In the genomic region with DNA sequence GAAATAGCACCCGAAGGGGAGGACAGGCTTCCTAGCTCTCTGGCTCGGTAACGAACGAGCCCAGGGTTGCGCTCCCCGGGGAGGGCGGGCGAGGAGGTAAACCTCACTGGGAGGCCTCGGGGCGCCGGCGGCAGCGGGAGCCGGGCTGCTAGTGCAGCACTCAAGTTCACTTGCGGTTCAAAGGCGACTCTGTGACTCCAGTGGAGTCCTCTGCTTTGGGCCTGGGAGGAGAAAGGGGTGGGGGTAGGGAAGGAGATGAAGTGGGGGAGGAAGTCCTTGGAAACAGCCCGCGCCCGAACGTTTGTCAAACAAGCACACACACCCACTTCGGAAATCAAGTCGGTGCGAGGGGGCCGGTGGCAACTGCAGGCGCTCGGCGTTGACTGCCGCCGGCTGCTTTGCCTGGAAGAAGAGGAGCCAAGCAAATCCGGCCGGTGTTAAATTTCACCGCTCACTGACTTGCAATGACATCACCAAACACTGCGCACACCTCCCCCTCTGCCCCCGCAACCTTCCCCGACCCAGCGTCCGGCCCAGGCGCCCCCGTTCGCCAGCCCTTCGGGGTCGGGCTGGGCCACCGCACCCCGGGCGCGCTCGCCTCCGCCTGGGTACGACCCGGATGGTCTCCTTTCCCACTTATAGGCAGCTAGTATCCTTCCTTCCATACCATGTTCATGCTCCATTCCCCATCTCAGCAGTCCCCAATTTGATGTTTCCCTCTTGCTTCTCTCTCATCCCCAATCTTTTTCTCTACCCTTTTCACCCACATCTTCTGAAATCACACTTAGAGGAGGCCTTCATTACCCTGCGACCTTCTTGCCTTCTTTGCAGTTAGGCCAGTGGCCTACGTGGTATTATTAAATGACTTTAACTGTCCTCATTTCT, we compare ENCODE assay signal across 8 cellular contexts. TPM values are rescaled to one million over a fixed set of nuclear protein-coding genes. Genes with fewer than 3 reads are reported as not detected.
DNase-seq lines count a peak whose midpoint lies in the region; ATAC-seq and TF ChIP-seq lines count a peak whose summit lies in the region.

Gene COL24A1, minus strand, starts transcription at position 202 of the 885 bp plus-strand sequence. CDS start 376 bp downstream, outside the sequence.

- intact Hi-C loops in IMR-90 (cut with micrococcal nuclease) (loop anchor here (5.0 kb wide), 1 partner anchor 450 kb away; the partner anchor contains the start of gene ZNHIT6), psoas muscle (cut with DNase I) (loop anchor here in 1 of 2 donors (10.0 kb wide), 2 partner anchors 88 to 198 kb away; no protein-coding TSS in a partner anchor)

- H3K27ac ChIP-seq in IMR-90 (ENCODE audit: insufficient read depth, low read length) (peak within 1 kb of the TSS; percentile 83), psoas muscle (peak within 1 kb of the TSS; percentile 81)
- H3K27ac ChIP-seq in effector memory CD4-positive, alpha-beta T cell (ENCODE audit: insufficient read depth, low read length, poor library complexity, severe bottlenecking), result no peak within 1 kb of the TSS

- no peak for TF ChIP-seq RAD21 in IMR-90 (IDR thresholded peaks at IDR 0.05; ENCODE audit: low read length)

- dilution Hi-C loops in IMR-90 (cut with HindIII; ENCODE audit: low sequenced_read_pairs, unreplicated experiment), result no loop called here

- no peaks in the 10 kb centered on the region for H3K9me3 Mint-ChIP-seq in activated naive CD8-positive, alpha-beta T cell treated with anti-CD3 and anti-CD28 coated beads, Interleukin-2, amount 10 ng/mL, durations not matched to agents 7 days and 5 days
- H3K9me3 Mint-ChIP-seq in activated CD4-positive, alpha-beta memory T cell treated with anti-CD3 and anti-CD28 coated beads, Interleukin-2, amount 10 ng/mL, durations not matched to agents 7 days and 5 days, result no peaks in the 10 kb centered on the region

- H3K79me1 ChIP-seq in IMR-90 (ENCODE audit: low read depth in 1 of 2, low read length in 2 of 2), result peaks cover 0 to 4% of the 10 kb centered on the region in 2 experiments; a peak in 1 of 4 replicates

- H4K5ac ChIP-seq in IMR-90 (ENCODE audit: low read depth, low read length), result peak within 1 kb of the TSS; percentile 63

- peak within 1 kb of the TSS; percentile 93 for H2BK120ac ChIP-seq in IMR-90 (ENCODE audit: low read depth, low read length)

- H3K4ac ChIP-seq in IMR-90 (ENCODE audit: low read depth, low read length), result peak within 1 kb of the TSS; percentile 92

- POLR2A ChIA-PET in IMR-90 (lab: Charles Lee; ENCODE audit: unreplicated experiment), result interaction anchor here (1.2 kb wide), 1 partner anchor 12 kb away, joined by 5 read pairs; no protein-coding TSS in a partner anchor
- POLR2A ChIA-PET in activated naive CD8-positive, alpha-beta T cell treated with anti-CD3 and anti-CD28 coated beads, Interleukin-2, amount 10 ng/mL, durations not matched to agents 7 days and 5 days (lab: Charles Lee), result no interaction called here
- POLR2A ChIA-PET in activated CD4-positive, alpha-beta memory T cell treated with anti-CD3 and anti-CD28 coated beads, Interleukin-2, amount 10 ng/mL, durations not matched to agents 7 days and 5 days (lab: Charles Lee), result no interaction called here

- BruUV-seq in IMR-90 (replicated peaks; lab: Mats Ljungman, UMichigan), result no TSS peak

- H3K9ac ChIP-seq in IMR-90 (ENCODE audit: low read depth, low read length), result peak within 1 kb of the TSS; percentile 70

- H4K91ac ChIP-seq in IMR-90 (ENCODE audit: insufficient read depth, low read depth, low read length), result peak within 1 kb of the TSS; percentile 51

- H3K23ac ChIP-seq in IMR-90 (ENCODE audit: low read depth, low read length), result peak within 1 kb of the TSS; percentile 77

- TF ChIP-seq POLR2A in IMR-90 (IDR thresholded peaks at IDR 0.05; ENCODE audit: low read depth, low read length), result no peak

- peak within 1 kb of the TSS; percentile 84 for H3K4me2 ChIP-seq in IMR-90 (ENCODE audit: low read depth, low read length)

- H3K14ac ChIP-seq in IMR-90 (replicated peaks; ENCODE audit: low read depth, low read length), result peak within 1 kb of the TSS; percentile 52

- peak within 1 kb of the TSS; percentile 88 for H3K56ac ChIP-seq in IMR-90 (ENCODE audit: extremely low read depth, insufficient read depth, low read length)

- peak within 1 kb of the TSS; percentile 94 for H2AK5ac ChIP-seq in IMR-90 (ENCODE audit: low read depth, low read length)

- H2BK15ac ChIP-seq in IMR-90 (ENCODE audit: low read depth, low read length), result peak within 1 kb of the TSS; percentile 90

- peaks cover 6% of the 10 kb centered on the region for H3K4me1 Mint-ChIP-seq in activated naive CD8-positive, alpha-beta T cell treated with anti-CD3 and anti-CD28 coated beads, Interleukin-2, amount 10 ng/mL, durations not matched to agents 7 days and 5 days
- H3K4me1 Mint-ChIP-seq in activated CD4-positive, alpha-beta memory T cell treated with anti-CD3 and anti-CD28 coated beads, Interleukin-2, amount 10 ng/mL, durations not matched to agents 7 days and 5 days, result peaks cover 6% of the 10 kb centered on the region

- ATAC-seq in IMR-90 (ENCODE audit: low read depth), result peak; percentile 70
- peak; percentile 65 for ATAC-seq in activated naive CD8-positive, alpha-beta T cell treated with anti-CD3 and anti-CD28 coated beads, Interleukin-2, amount 10 ng/mL, durations not matched to agents 7 days and 5 days (ENCODE audit: low read depth)
- ATAC-seq in psoas muscle, result peak; percentile 76 to 89 (median 85)

- H3K27me3 ChIP-seq in IMR-90 (ENCODE audit: control insufficient read depth, insufficient read depth, low read length) (no peaks in the 10 kb centered on the region), psoas muscle (ENCODE audit: insufficient read depth in 3 of 3, low read length in 2 of 3) (no peaks in the 10 kb centered on the region)
- peaks cover 3% of the 10 kb centered on the region for H3K27me3 ChIP-seq in effector memory CD4-positive, alpha-beta T cell (replicated peaks; ENCODE audit: control insufficient read depth, insufficient read depth, low read length, poor library complexity, severe bottlenecking)

- WGBS in IMR-90 (ENCODE audit: extremely low coverage in 2 of 2, insufficient read length in 1 of 2), 2 experiments, result 15% methylated on average over 31 of the region's 52 CpGs; no CpG with 5 or more reads in 1 of the 2 experiments
- WGBS in psoas muscle, 3 donors, result 9% methylated on average over 50 to 52 of the region's 52 CpGs

- H3K27ac Mint-ChIP-seq in activated naive CD8-positive, alpha-beta T cell treated with anti-CD3 and anti-CD28 coated beads, Interleukin-2, amount 10 ng/mL, durations not matched to agents 7 days and 5 days, result no peak within 1 kb of the TSS
- H3K27ac Mint-ChIP-seq in activated CD4-positive, alpha-beta memory T cell treated with anti-CD3 and anti-CD28 coated beads, Interleukin-2, amount 10 ng/mL, durations not matched to agents 7 days and 5 days, result no peak within 1 kb of the TSS

- peak within 1 kb of the TSS; percentile 59 to 82 for H4K8ac ChIP-seq in IMR-90 (ENCODE audit: low read depth in 2 of 2, low read length in 2 of 2)

- CTCF ChIA-PET in IMR-90 (lab: Yijun Ruan, JAX), result interaction anchor here (0.5 kb wide), 1 partner anchor 49 kb away, joined by 4 read pairs; no protein-coding TSS in a partner anchor
- CTCF ChIA-PET in activated CD4-positive, alpha-beta memory T cell treated with anti-CD3 and anti-CD28 coated beads, Interleukin-2, amount 10 ng/mL, durations not matched to agents 7 days and 5 days (lab: Charles Lee), result no interaction called here

- peak within 1 kb of the TSS; percentile 52 for H3K4me3 Mint-ChIP-seq in activated naive CD8-positive, alpha-beta T cell treated with anti-CD3 and anti-CD28 coated beads, Interleukin-2, amount 10 ng/mL, durations not matched to agents 7 days and 5 days
- H3K4me3 Mint-ChIP-seq in activated CD4-positive, alpha-beta memory T cell treated with anti-CD3 and anti-CD28 coated beads, Interleukin-2, amount 10 ng/mL, durations not matched to agents 7 days and 5 days, result no peak within 1 kb of the TSS

- peaks cover 9% of the 10 kb centered on the region; the same call in 1 of the 2 replicates for H3K9me1 ChIP-seq in IMR-90 (ENCODE audit: insufficient read depth, low read length)

- in situ Hi-C loops in IMR-90 (cut with MboI; ENCODE audit: low sequenced_read_pairs), result loop anchor here (10.0 kb wide), 1 partner anchor 58 kb away; no protein-coding TSS in a partner anchor

- H4K20me1 ChIP-seq in IMR-90 (ENCODE audit: insufficient read depth, low read length), result no peaks in the 10 kb centered on the region

- H3K4me3 ChIP-seq in IMR-90 (ENCODE audit: insufficient read depth, low read depth, low read length) (peak within 1 kb of the TSS; percentile 37), psoas muscle (peak within 1 kb of the TSS; percentile 72)
- H3K4me3 ChIP-seq in effector memory CD4-positive, alpha-beta T cell (ENCODE audit: insufficient read depth, low read depth, low read length, poor library complexity, severe bottlenecking), result no peak within 1 kb of the TSS

- DNase-seq in DMS153 (lab: John Stamatoyannopoulos, UW), result peak; percentile 23
- peak; percentile 83 for DNase-seq in IMR-90
- DNase-seq in activated naive CD8-positive, alpha-beta T cell treated with anti-CD3 and anti-CD28 coated beads, Interleukin-2, amount 10 ng/mL, durations not matched to agents 7 days and 5 days, result peak; percentile 35
- peak; percentile 41 for DNase-seq in hepatic stellate cell (ENCODE audit: low spot score)
- peak; percentile 27 to 68 for DNase-seq in psoas muscle
- no peak for DNase-seq in effector memory CD4-positive, alpha-beta T cell
- DNase-seq in activated CD4-positive, alpha-beta memory T cell treated with anti-CD3 and anti-CD28 coated beads, Interleukin-2, amount 10 ng/mL, durations not matched to agents 7 days and 5 days, result no peak
- DNase-seq in superior temporal gyrus (ENCODE audit: extremely low spot score), result no peak

- H3K9me3 ChIP-seq in IMR-90 (ENCODE audit: control insufficient read depth, insufficient read depth, low read length), result no peaks in the 10 kb centered on the region
- H3K9me3 ChIP-seq in psoas muscle, result no peaks in the 10 kb centered on the region
- no peaks in the 10 kb centered on the region for H3K9me3 ChIP-seq in effector memory CD4-positive, alpha-beta T cell (ENCODE audit: control insufficient read depth, low read length)

- peaks cover 40% of the 10 kb centered on the region for H3K27me3 Mint-ChIP-seq in activated naive CD8-positive, alpha-beta T cell treated with anti-CD3 and anti-CD28 coated beads, Interleukin-2, amount 10 ng/mL, durations not matched to agents 7 days and 5 days
- peaks cover 35% of the 10 kb centered on the region for H3K27me3 Mint-ChIP-seq in activated CD4-positive, alpha-beta memory T cell treated with anti-CD3 and anti-CD28 coated beads, Interleukin-2, amount 10 ng/mL, durations not matched to agents 7 days and 5 days

- no peak for TF ChIP-seq CTCF in IMR-90 (conservative IDR thresholded peaks at IDR 0.05; ENCODE audit: low read depth, low read length)
- TF ChIP-seq CTCF in psoas muscle (IDR thresholded peaks at IDR 0.05), result no peak

- H3K18ac ChIP-seq in IMR-90 (ENCODE audit: low read depth, low read length), result peak within 1 kb of the TSS; percentile 75

- peak within 1 kb of the TSS; percentile 60 for H2BK5ac ChIP-seq in IMR-90 (ENCODE audit: low read depth, low read length, poor library complexity, severe bottlenecking)

- peak within 1 kb of the TSS; percentile 87 for H2AK9ac ChIP-seq in IMR-90 (replicated peaks; ENCODE audit: low read depth, low read length, poor library complexity)

- peak within 1 kb of the TSS; percentile 92 for H2AFZ ChIP-seq in IMR-90 (replicated peaks; ENCODE audit: low read length, poor library complexity)

- H3K36me3 ChIP-seq in IMR-90 (ENCODE audit: control insufficient read depth, insufficient read depth, low read length) (no peaks in the 10 kb centered on the region), psoas muscle (ENCODE audit: insufficient read depth in 1 of 2, low read depth in 1 of 2) (no peaks in the 10 kb centered on the region)
- H3K36me3 ChIP-seq in effector memory CD4-positive, alpha-beta T cell (ENCODE audit: control insufficient read depth, insufficient read depth, low read length), result no peaks in the 10 kb centered on the region

- H2BK20ac ChIP-seq in IMR-90 (ENCODE audit: low read depth, low read length), result peak within 1 kb of the TSS; percentile 88

- no peaks in the 10 kb centered on the region for H3K36me3 Mint-ChIP-seq in activated naive CD8-positive, alpha-beta T cell treated with anti-CD3 and anti-CD28 coated beads, Interleukin-2, amount 10 ng/mL, durations not matched to agents 7 days and 5 days
- peaks cover 6% of the 10 kb centered on the region for H3K36me3 Mint-ChIP-seq in activated CD4-positive, alpha-beta memory T cell treated with anti-CD3 and anti-CD28 coated beads, Interleukin-2, amount 10 ng/mL, durations not matched to agents 7 days and 5 days (ENCODE audit: low read depth)

- H3K4me1 ChIP-seq in IMR-90 (ENCODE audit: control insufficient read depth, insufficient read depth, low read length) (peaks cover 22% of the 10 kb centered on the region), psoas muscle (no peaks in the 10 kb centered on the region)
- H3K4me1 ChIP-seq in effector memory CD4-positive, alpha-beta T cell (ENCODE audit: control insufficient read depth, insufficient read depth, low read length, poor library complexity, severe bottlenecking), result no peaks in the 10 kb centered on the region

RNA-seq across cellular contexts. Expression of gene COL24A1, which starts in this region (rescaled TPM):
- total RNA-seq in IMR-90 (2012; rRNA removed) (1.4 and 2.5 TPM in 2 replicates), psoas muscle (1 to 10 TPM in 1 of 4 donors, under 1 TPM in 3; 0.13 to 1.3 (median 0.30) TPM)
- polyA plus RNA-seq in IMR-90 (2012; rRNA removed) (1.4 and 2.2 TPM in 2 replicates), psoas muscle (under 1 TPM; 0.03 to 0.05 (median 0.03) TPM)
- polyA plus RNA-seq in IMR-90 (2012; cell fraction: cytosol; rRNA removed), result 0.28 and 0.66 TPM in 2 replicates
- 2.2 and 6.9 TPM in 2 replicates for polyA plus RNA-seq in IMR-90 (2012; cell fraction: nucleus; rRNA removed; ENCODE audit: low replicate concordance)
- total RNA-seq in activated naive CD8-positive, alpha-beta T cell treated with anti-CD3 and anti-CD28 coated beads, Interleukin-2, amount 10 ng/mL, durations not matched to agents 7 days and 5 days, result not detected
- not detected for total RNA-seq in activated CD4-positive, alpha-beta memory T cell treated with anti-CD3 and anti-CD28 coated beads, Interleukin-2, amount 10 ng/mL, durations not matched to agents 7 days and 5 days

Comparison
In these comparisons a context has a peak if more than half of its experiments do, and no peak if none do; other contexts are left out.
1. Peak in DNase-seq and ATAC-seq in activated naive CD8-positive, alpha-beta T cell treated with anti-CD3 and anti-CD28 coated beads, Interleukin-2, amount 10 ng/mL, durations not matched to agents 7 days and 5 days; RNA of the gene not detected or under 1 TPM.
2. DNase-seq: peak in DMS153 (single experiment), IMR-90 (single experiment), hepatic stellate cell (single experiment) and psoas muscle (2 of 2); none in effector memory CD4-positive, alpha-beta T cell (0 of 3), activated CD4-positive, alpha-beta memory T cell treated with anti-CD3 and anti-CD28 coated beads, Interleukin-2, amount 10 ng/mL, durations not matched to agents 7 days and 5 days (single experiment) and superior temporal gyrus (single experiment).
3. Peak in every context shown above with its lines, with median percentiles within 50 percentile points of each other: ATAC-seq.